In genomic region chr7:103075337-103075918, GRCh38 we compare ENCODE assay signal across 8 cellular contexts. TPM values are rescaled to one million over a fixed set of nuclear protein-coding genes. Genes with fewer than 3 reads are reported as not detected.
DNase-seq lines count a peak whose midpoint lies in the region; ATAC-seq, FAIRE-seq and TF ChIP-seq lines count a peak whose summit lies in the region.

No MANE protein-coding gene starts in this region.

- DNase-seq in Daoy (ENCODE audit: low read depth) (peak; percentile 80), KBM-7 (peak; percentile 57), T follicular helper cell (ENCODE audit: low read depth) (peak; percentile 45), right atrium auricular region (ENCODE audit: low spot score) (peak; percentile 67), urothelium cell line (ENCODE audit: low spot score) (peak; percentile 70)

- peak; percentile 5 for FAIRE-seq in urothelium cell line (lab: Jason Lieb, UNC)

- no peaks in the 10 kb centered on the region for H3K9me3 ChIP-seq in right atrium auricular region

- H3K27me3 ChIP-seq in right atrium auricular region (no peaks in the 10 kb centered on the region), rectal smooth muscle tissue (ENCODE audit: control insufficient read depth, insufficient read depth, low read length) (no peaks in the 10 kb centered on the region)

- in situ Hi-C loops in KBM-7 (cut with MboI; ENCODE audit: low pct_unique_long_range_greater_than_20kb, low sequenced_read_pairs) = no loop called here

- ATAC-seq in GM21723 (IDR thresholded peaks at IDR 0.05; ENCODE audit: unreplicated experiment) = peak; percentile 48

- H3K4me3 ChIP-seq in right atrium auricular region = peak overlapping the region; percentile 74 to 75
- peak overlapping the region; percentile 64 for H3K4me3 ChIP-seq in rectal smooth muscle tissue (ENCODE audit: low read length)

- H3K9ac ChIP-seq in rectal smooth muscle tissue (ENCODE audit: low read length) = peak overlapping the region; percentile 61

- H3K36me3 ChIP-seq in right atrium auricular region (no peaks in the 10 kb centered on the region), rectal smooth muscle tissue (ENCODE audit: control insufficient read depth, insufficient read depth, low read length) (no peaks in the 10 kb centered on the region)

- no peak for TF ChIP-seq CTCF in right atrium auricular region (IDR thresholded peaks at IDR 0.05)

- peak overlapping the region; percentile 70 for H3K27ac ChIP-seq in angular gyrus (ENCODE audit: low read depth, low read length)
- H3K27ac ChIP-seq in right atrium auricular region = peak overlapping the region; percentile 86 to 89
- H3K27ac ChIP-seq in rectal smooth muscle tissue (ENCODE audit: low read depth, low read length) = peak overlapping the region; percentile 65

- H3K4me1 ChIP-seq in right atrium auricular region (peaks cover 0 to 18% of the 10 kb centered on the region in 2 donors), rectal smooth muscle tissue (ENCODE audit: control insufficient read depth, insufficient read depth, low read length) (peaks cover 7% of the 10 kb centered on the region)

RNA-seq across cellular contexts. Expression of gene ARMC10, which starts 0.5 kb away (rescaled TPM):
- total RNA-seq in Daoy (2014; rRNA removed; shearing (Covaris generic)) = 75.2 and 96.0 TPM in 2 replicates
- 10 to 100 TPM; 11.6 to 20.2 TPM for total RNA-seq in right atrium auricular region

RNA-seq across cellular contexts. Expression of gene FBXL13, which starts 0.8 kb away (rescaled TPM):
- total RNA-seq in Daoy (2014; rRNA removed; shearing (Covaris generic)) = 3.1 and 8.3 TPM in 2 replicates
- total RNA-seq in right atrium auricular region = 1 to 10 TPM; 1.6 to 1.7 TPM

Comparison
In these comparisons a context has a peak if more than half of its experiments do, and no peak if none do; other contexts are left out.
1. Peak in every context shown above with its lines: DNase-seq, ATAC-seq, H3K4me3 ChIP-seq and H3K27ac ChIP-seq.